11 cellular contexts compared by ENCODE assay signal in genomic region chr1:19390166-19390850, GRCh38.
A peak's percentile ranks its signal among the peaks of the same experiment; 100 is the strongest.
DNase-seq lines count a peak whose midpoint lies in the region; ATAC-seq, FAIRE-seq and TF ChIP-seq lines count a peak whose summit lies in the region.
"Had no signal": no experiment of that assay in that cellular context is flagged by ENCODE, and none has a peak within 500 bp of the region (broad histone marks: within the 10 kb centered on the region; RNA-seq: fewer than 3 reads in every experiment).

No MANE protein-coding gene starts in this region.

- peak overlapping the region; percentile 6 to 36 for H3K4me3 ChIP-seq in kidney (ENCODE audit: low read length in 2 of 2)
- H3K4me3 ChIP-seq: A549, pancreas, SJSA1 had no signal

- peak overlapping the region in 1 of 2 donors; percentile 4 for H3K9ac ChIP-seq in kidney (ENCODE audit: low read length in 2 of 2)

- H3K27ac ChIP-seq in kidney (ENCODE audit: low read depth in 2 of 2, low read length in 2 of 2) (peak overlapping the region; percentile 9 to 39), temporal lobe (ENCODE audit: low read depth, low read length) (peak overlapping the region; percentile 33)
- H3K27ac ChIP-seq: A549, SJSA1 had no signal

- DNase-seq in T-helper 1 cell, result no peak
- DNase-seq in activated T-helper 1 cell treated with anti-CD3 and anti-CD28 coated beads, Interleukin-12 subunit alpha, Interleukin-12 subunit beta, Interleukin-2, Interleukin-4 antibody, amounts not matched to agents 30 ng/mL and 10 ng/mL and 1 ng/mL, durations not matched to agents 14 hours and 24 hours and 36 hours (ENCODE audit: low spot score), result no peak
- DNase-seq in kidney, result peak; percentile 77
- DNase-seq in NCI-H1092 treated with DMSO at 0.1 percent for 48 hours (lab: John Stamatoyannopoulos, UW), result no peak
- no peak for DNase-seq in RKO (ENCODE audit: low spot score)
- DNase-seq: pancreas had no signal

- peaks cover 57% of the 10 kb centered on the region for H3K4me1 Mint-ChIP-seq in T-helper 1 cell treated with Interleukin-12 subunit alpha and Interleukin-12 subunit beta and Interleukin-4 antibody, amounts not matched to agents 30 μg/mL and 1 μg/mL, for 36 hours (ENCODE audit: low read depth)
- peaks cover 52% of the 10 kb centered on the region for H3K4me1 Mint-ChIP-seq in activated T-helper 1 cell treated with anti-CD3 and anti-CD28 coated beads, Interleukin-12 subunit alpha, Interleukin-12 subunit beta, Interleukin-2, Interleukin-4 antibody, amounts not matched to agents 30 ng/mL and 10 ng/mL and 1 ng/mL, durations not matched to agents 14 hours and 24 hours and 36 hours (ENCODE audit: low read depth)

- H3K36me3 ChIP-seq in kidney (ENCODE audit: control insufficient read depth in 1 of 2, insufficient read depth in 2 of 2, low read length in 2 of 2), result peaks cover under 1 to 2% of the 10 kb centered on the region in 2 donors
- H3K36me3 ChIP-seq: pancreas had no signal

- H3K4me3 Mint-ChIP-seq in T-helper 1 cell treated with Interleukin-12 subunit alpha and Interleukin-12 subunit beta and Interleukin-4 antibody, amounts not matched to agents 30 μg/mL and 1 μg/mL, for 36 hours, result peak overlapping the region; percentile 85
- peak overlapping the region; percentile 76 for H3K4me3 Mint-ChIP-seq in activated T-helper 1 cell treated with anti-CD3 and anti-CD28 coated beads, Interleukin-12 subunit alpha, Interleukin-12 subunit beta, Interleukin-2, Interleukin-4 antibody, amounts not matched to agents 30 ng/mL and 10 ng/mL and 1 ng/mL, durations not matched to agents 14 hours and 24 hours and 36 hours

- peaks cover 4% of the 10 kb centered on the region for H3K36me3 Mint-ChIP-seq in T-helper 1 cell treated with Interleukin-12 subunit alpha and Interleukin-12 subunit beta and Interleukin-4 antibody, amounts not matched to agents 30 μg/mL and 1 μg/mL, for 36 hours (ENCODE audit: low read depth)
- H3K36me3 Mint-ChIP-seq in activated T-helper 1 cell treated with anti-CD3 and anti-CD28 coated beads, Interleukin-12 subunit alpha, Interleukin-12 subunit beta, Interleukin-2, Interleukin-4 antibody, amounts not matched to agents 30 ng/mL and 10 ng/mL and 1 ng/mL, durations not matched to agents 14 hours and 24 hours and 36 hours (ENCODE audit: low read depth), result peaks cover 5% of the 10 kb centered on the region

- ATAC-seq in activated CD4-positive, CD25-positive, alpha-beta regulatory T cell treated with anti-CD3 and anti-CD28 coated beads, Interleukin-2, amount 50 U/mL, for 24 hours, result no peak

- peaks cover 23 to 24% of the 10 kb centered on the region in 2 donors for H3K4me1 ChIP-seq in kidney (ENCODE audit: control insufficient read depth in 1 of 2, insufficient read depth in 1 of 2, low read depth in 1 of 2, low read length in 2 of 2)
- H3K4me1 ChIP-seq: A549 had no signal

- intact Hi-C loops in activated T-helper 1 cell treated with anti-CD3 and anti-CD28 coated beads, Interleukin-12 subunit alpha, Interleukin-12 subunit beta, Interleukin-2, Interleukin-4 antibody, amounts not matched to agents 30 ng/mL and 10 ng/mL and 1 ng/mL, durations not matched to agents 14 hours and 24 hours and 36 hours (cut with micrococcal nuclease), result loop anchor here (2.0 kb wide), 4 partner anchors 46 to 270 kb away; partner anchors contain the start of gene NBL1
- intact Hi-C loops in kidney (cut with DNase I), result loop anchor here (10.0 kb wide), 1 partner anchor 264 kb away; no protein-coding TSS in a partner anchor

- no peaks in the 10 kb centered on the region for H3K9me3 Mint-ChIP-seq in T-helper 1 cell treated with Interleukin-12 subunit alpha and Interleukin-12 subunit beta and Interleukin-4 antibody, amounts not matched to agents 30 μg/mL and 1 μg/mL, for 36 hours
- H3K9me3 Mint-ChIP-seq in activated T-helper 1 cell treated with anti-CD3 and anti-CD28 coated beads, Interleukin-12 subunit alpha, Interleukin-12 subunit beta, Interleukin-2, Interleukin-4 antibody, amounts not matched to agents 30 ng/mL and 10 ng/mL and 1 ng/mL, durations not matched to agents 14 hours and 24 hours and 36 hours, result no peaks in the 10 kb centered on the region

- no peaks in the 10 kb centered on the region for H3K27me3 Mint-ChIP-seq in T-helper 1 cell treated with Interleukin-12 subunit alpha and Interleukin-12 subunit beta and Interleukin-4 antibody, amounts not matched to agents 30 μg/mL and 1 μg/mL, for 36 hours (ENCODE audit: low read depth)
- no peaks in the 10 kb centered on the region for H3K27me3 Mint-ChIP-seq in activated T-helper 1 cell treated with anti-CD3 and anti-CD28 coated beads, Interleukin-12 subunit alpha, Interleukin-12 subunit beta, Interleukin-2, Interleukin-4 antibody, amounts not matched to agents 30 ng/mL and 10 ng/mL and 1 ng/mL, durations not matched to agents 14 hours and 24 hours and 36 hours (ENCODE audit: insufficient read depth)

- no peak for FAIRE-seq in kidney (lab: Jason Lieb, UNC)
- FAIRE-seq: A549, pancreas had no signal

- H3K27ac Mint-ChIP-seq in T-helper 1 cell treated with Interleukin-12 subunit alpha and Interleukin-12 subunit beta and Interleukin-4 antibody, amounts not matched to agents 30 μg/mL and 1 μg/mL, for 36 hours, result peak overlapping the region; percentile 93
- peak overlapping the region; percentile 88 for H3K27ac Mint-ChIP-seq in activated T-helper 1 cell treated with anti-CD3 and anti-CD28 coated beads, Interleukin-12 subunit alpha, Interleukin-12 subunit beta, Interleukin-2, Interleukin-4 antibody, amounts not matched to agents 30 ng/mL and 10 ng/mL and 1 ng/mL, durations not matched to agents 14 hours and 24 hours and 36 hours

- TF ChIP-seq CTCF in kidney (IDR thresholded peaks at IDR 0.05; ENCODE audit: borderline replicate concordance, extremely low read depth, insufficient read depth), result no peak

- H3K9me3 ChIP-seq in kidney (ENCODE audit: control insufficient read depth in 1 of 2, low read length in 2 of 2), result no peaks in the 10 kb centered on the region
- H3K9me3 ChIP-seq: A549, pancreas, SJSA1 had no signal
